In genomic region chr7:159030490-159031134, GRCh38 we compare ENCODE assay signal across 8 cellular contexts.
DNase-seq lines count a peak whose midpoint lies in the region; ATAC-seq and TF ChIP-seq lines count a peak whose summit lies in the region.

No MANE protein-coding gene starts in this region.

- intact Hi-C loops in lower lobe of right lung (cut with DNase I), result no loop called here

- H3K27me3 ChIP-seq in H7 (ENCODE audit: control insufficient read depth, insufficient read depth, low read length), result peaks cover 4% of the 10 kb centered on the region
- peaks cover 5% of the 10 kb centered on the region for H3K27me3 ChIP-seq in SJSA1 (replicated peaks)
- peaks cover 23% of the 10 kb centered on the region for H3K27me3 ChIP-seq in lower lobe of right lung (ENCODE audit: low read depth)
- H3K27me3 ChIP-seq in thymus (ENCODE audit: control insufficient read depth, insufficient read depth), result no peaks in the 10 kb centered on the region

- DNase-seq in 8988T (peak; percentile 43), H7 (peak; percentile 95), SJSA1 (ENCODE audit: low read depth in 1 of 2, low spot score in 2 of 2) (peak; percentile 18 to 45), ecto neural progenitor cell (ENCODE audit: low spot score) (peak; percentile 88), lower lobe of right lung (peak; percentile 76), GM19240 (ENCODE audit: insufficient read length, low spot score) (no peak)

- H3K4me1 ChIP-seq in SJSA1 (replicated peaks), result peaks cover 4% of the 10 kb centered on the region; the same call in 1 of the 2 replicates
- H3K4me1 ChIP-seq in lower lobe of right lung, result no peaks in the 10 kb centered on the region
- peaks cover 15% of the 10 kb centered on the region for H3K4me1 ChIP-seq in thymus (ENCODE audit: control insufficient read depth, insufficient read depth, low read length)

- peak; percentile 46 for TF ChIP-seq CTCF in lower lobe of right lung (IDR thresholded peaks at IDR 0.05)

- H3K27ac ChIP-seq in SJSA1 (no peak overlapping the region), lower lobe of right lung (peak overlapping the region; percentile 64), thymus (ENCODE audit: low read depth) (peak overlapping the region; percentile 31)

- H3K9me3 ChIP-seq in SJSA1 (replicated peaks), result no peaks in the 10 kb centered on the region
- no peaks in the 10 kb centered on the region for H3K9me3 ChIP-seq in lower lobe of right lung
- no peaks in the 10 kb centered on the region for H3K9me3 ChIP-seq in thymus (ENCODE audit: control insufficient read depth)

- H3K36me3 ChIP-seq in H7 (replicated peaks; ENCODE audit: control insufficient read depth, insufficient read depth, low read length) (no peaks in the 10 kb centered on the region), SJSA1 (no peaks in the 10 kb centered on the region), lower lobe of right lung (no peaks in the 10 kb centered on the region), thymus (ENCODE audit: control insufficient read depth, insufficient read depth) (peaks cover 32% of the 10 kb centered on the region)

- 6% methylated on average over 59 of the region's 59 CpGs for WGBS in thymus

- peak; percentile 77 to 82 for ATAC-seq in lower lobe of right lung
- ATAC-seq in HG02571 (IDR thresholded peaks at IDR 0.05; ENCODE audit: unreplicated experiment), result no peak

- H3K4me3 ChIP-seq in H7 (ENCODE audit: insufficient read depth, low read depth, low read length) (peak overlapping the region; percentile 55), SJSA1 (peak overlapping the region; percentile 26), lower lobe of right lung (peak overlapping the region; percentile 61), thymus (ENCODE audit: low read length) (peak overlapping the region; percentile 53)
